Comparison of ENCODE assay signal across 8 cellular contexts in genomic region chr5:122078116-122078865, GRCh38. TPM values are rescaled to one million over a fixed set of nuclear protein-coding genes. Genes with fewer than 3 reads are reported as not detected.
A peak's percentile ranks its signal among the peaks of the same experiment; 100 is the strongest.
DNase-seq lines count a peak whose midpoint lies in the region; ATAC-seq and TF ChIP-seq lines count a peak whose summit lies in the region.

Gene LOX (minus strand): TSS chr5:122078259. CDS start chr5:122077985, 274 bp downstream.

- DNase-seq in ELR (ENCODE audit: low read depth), result peak; percentile 90
- DNase-seq in HT-29 (ENCODE audit: low spot score), result peak; percentile 10
- peak; percentile 48 for DNase-seq in WTC11 (ENCODE audit: low spot score)
- peak; percentile 95 for DNase-seq in fibroblast of the conjunctiva (ENCODE audit: low read depth)
- DNase-seq in nephron progenitor cell, result peak; percentile 56
- DNase-seq in RPMI8226, result no peak

- H3K4me1 Mint-ChIP-seq in WTC11, result peaks cover 21% of the 10 kb centered on the region
- peaks cover 42% of the 10 kb centered on the region for H3K4me1 Mint-ChIP-seq in nephron progenitor cell

- H3K27me3 Mint-ChIP-seq in WTC11 (ENCODE audit: low read depth) (peaks cover 45% of the 10 kb centered on the region), nephron progenitor cell (ENCODE audit: low read depth, poor library complexity) (peaks cover 49% of the 10 kb centered on the region)

- peak within 1 kb of the TSS; percentile 84 for H3K4me3 Mint-ChIP-seq in WTC11
- H3K4me3 Mint-ChIP-seq in nephron progenitor cell, result peak within 1 kb of the TSS; percentile 93

- POLR2A ChIA-PET in WTC11 (lab: Charles Lee), result interaction anchor here (0.6 kb wide), 1 partner anchor 52 kb away, joined by 3 read pairs; no protein-coding TSS in a partner anchor

- peak; percentile 25 for ATAC-seq in WTC11
- no peak for ATAC-seq in HG02885 (IDR thresholded peaks at IDR 0.05; ENCODE audit: poor library complexity, unreplicated experiment)
- ATAC-seq in GM18868 (IDR thresholded peaks at IDR 0.05; ENCODE audit: unreplicated experiment), result no peak

- no peaks in the 10 kb centered on the region for H3K9me3 Mint-ChIP-seq in WTC11
- H3K9me3 Mint-ChIP-seq in nephron progenitor cell, result no peaks in the 10 kb centered on the region

- no peaks in the 10 kb centered on the region for H3K36me3 Mint-ChIP-seq in WTC11
- H3K36me3 Mint-ChIP-seq in nephron progenitor cell (ENCODE audit: low read depth), result peaks cover 9% of the 10 kb centered on the region

- TF ChIP-seq CTCF in WTC11 (IDR thresholded peaks at IDR 0.05), result no peak
- no peak for TF ChIP-seq CTCF in nephron progenitor cell (IDR thresholded peaks at IDR 0.05)

- CTCF ChIA-PET in WTC11 (lab: Charles Lee), result interaction anchor here (1.1 to 2.6 kb wide), 8 partner anchors 9 to 78 kb away, joined by 4 to 13 read pairs (median 6); partner anchors contain the start of gene ZNF474

- no peak within 1 kb of the TSS; the same call in 1 of the 2 replicates for H3K27ac Mint-ChIP-seq in WTC11
- peak within 1 kb of the TSS; percentile 79 for H3K27ac Mint-ChIP-seq in nephron progenitor cell

TF ChIP-seq in WTC11, 78 proteins besides CTCF, POLR2A, EP300 and RAD21:
- TF ChIP-seq TCF7 (CRISPR knock-in tag; IDR thresholded peaks at IDR 0.05; ENCODE audit: low read depth), result no peak
- TF ChIP-seq CREB1 (CRISPR knock-in tag; IDR thresholded peaks at IDR 0.05), result no peak
- TF ChIP-seq MAX (CRISPR knock-in tag; IDR thresholded peaks at IDR 0.05), result 0 out of 2 replicates have a peak, but pooled peaks have one; percentile 3
- TF ChIP-seq RORB (CRISPR knock-in tag; IDR thresholded peaks at IDR 0.05), result no peak

RNA-seq across cellular contexts. Expression of gene LOX, which starts in this region (rescaled TPM):
- total RNA-seq in HT-29 (2014; rRNA removed; shearing (Covaris generic)), result not detected in 2 replicates
- total RNA-seq in WTC11 (2021), result 1.3 to 2.8 TPM (median 2.2 TPM) in 3 replicates

Comparison
In these comparisons a context has a peak if more than half of its experiments do, and no peak if none do; other contexts are left out.
1. Peak in DNase-seq in HT-29; RNA of the gene not detected or under 1 TPM.